ENCODE assay signal across 26 cellular contexts in the genomic region with DNA sequence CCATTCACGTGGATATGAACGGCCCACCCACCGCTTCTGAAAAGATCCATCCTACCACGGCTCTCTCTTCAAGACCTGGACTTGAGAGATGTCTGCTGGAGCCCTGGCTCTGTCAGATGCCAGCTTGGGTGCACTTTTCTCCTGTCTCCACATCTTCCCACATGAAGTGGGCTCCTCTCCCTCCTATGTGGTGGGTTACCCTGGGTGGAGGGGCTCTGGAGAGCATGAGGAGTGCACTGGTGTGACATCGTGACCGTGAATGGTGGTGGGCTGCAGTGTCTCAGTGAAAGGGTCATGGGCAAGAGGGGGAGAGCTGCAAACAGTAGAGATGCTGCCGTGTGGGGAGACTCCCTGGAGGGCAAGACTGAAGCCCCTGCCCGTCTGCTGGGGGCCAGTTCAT.
"Had no signal": no experiment of that assay in that cellular context is flagged by ENCODE, and none has a peak within 500 bp of the region (broad histone marks: within the 10 kb centered on the region; RNA-seq: fewer than 3 reads in every experiment).

No MANE protein-coding gene starts in this region.

- H3K4me1 ChIP-seq: esophagus muscularis mucosa, foreskin keratinocyte had no signal

- H3K27me3 ChIP-seq: brain microvascular endothelial cell, esophagus muscularis mucosa, foreskin keratinocyte, gastrocnemius medialis had no signal

- DNase-seq: activated CD4-positive, alpha-beta T cell treated with anti-CD3 and anti-CD28 coated beads for 36 hours; activated CD4-positive, alpha-beta T cell treated with anti-CD3 and anti-CD28 coated beads, Interleukin-2, amount 10 ng/mL, durations not matched to agents 7 days and 5 days; activated CD4-positive, alpha-beta T cell treated with anti-CD3 and anti-CD28 coated beads, Interleukin-2, amount 50 U/mL, for 4 hours; activated CD4-positive, CD25-positive, alpha-beta regulatory T cell; activated CD4-positive, CD25-positive, alpha-beta regulatory T cell treated with anti-CD3 and anti-CD28 coated beads, Interleukin-2, amount 50 U/mL, for 72 hours; activated CD8-positive, alpha-beta memory T cell treated with anti-CD3 and anti-CD28 coated beads for 24 hours; activated CD8-positive, alpha-beta T cell treated with anti-CD3 and anti-CD28 coated beads for 36 hours; activated gamma-delta T cell; activated naive CD4-positive, alpha-beta T cell; activated naive CD4-positive, alpha-beta T cell treated with anti-CD3 and anti-CD28 coated beads, Interleukin-2, amount 10 ng/mL, durations not matched to agents 7 days and 5 days; activated naive CD8-positive, alpha-beta T cell treated with anti-CD3 and anti-CD28 coated beads, Interleukin-2, amount 10 ng/mL, durations not matched to agents 7 days and 5 days; activated T-cell treated with anti-CD3 and anti-CD28 coated beads, Interleukin-2, amount 50 U/mL, for 4 hours; brain microvascular endothelial cell; cortex of kidney; dermis blood vessel endothelial cell; effector CD4-positive, alpha-beta T cell; effector memory CD8-positive, alpha-beta T cell; erythroblast; foreskin keratinocyte; gastrocnemius medialis; T-helper 2 cell had no signal

- H3K9me3 ChIP-seq: esophagus muscularis mucosa, gastrocnemius medialis had no signal

- ATAC-seq: activated CD4-positive, alpha-beta T cell treated with anti-CD3 and anti-CD28 coated beads for 36 hours; activated CD8-positive, alpha-beta T cell treated with anti-CD3 and anti-CD28 coated beads for 36 hours; activated naive CD4-positive, alpha-beta T cell treated with anti-CD3 and anti-CD28 coated beads, Interleukin-2, amount 50 U/mL, for 72 hours; effector memory CD8-positive, alpha-beta T cell; foreskin keratinocyte; gastrocnemius medialis had no signal

- FAIRE-seq: astrocyte, bronchial epithelial cell, colon had no signal

- H3K36me3 ChIP-seq: brain microvascular endothelial cell, gastrocnemius medialis had no signal

- H3K4me3 ChIP-seq: esophagus muscularis mucosa, gastrocnemius medialis had no signal

- H3K27ac ChIP-seq: brain microvascular endothelial cell, esophagus muscularis mucosa, foreskin keratinocyte, gastrocnemius medialis had no signal
